In genomic region chr6:168132531-168133184, GRCh38 we compare ENCODE assay signal across 8 cellular contexts. TPM values are rescaled to one million over a fixed set of nuclear protein-coding genes. Genes with fewer than 3 reads are reported as not detected.
DNase-seq lines count a peak whose midpoint lies in the region; ATAC-seq, FAIRE-seq and TF ChIP-seq lines count a peak whose summit lies in the region.

No MANE protein-coding gene starts in this region.

- H3K9ac ChIP-seq in NT2/D1 (ENCODE audit: insufficient read length, low read depth): peak overlapping the region; percentile 64

- no peaks in the 10 kb centered on the region for H3K9me3 ChIP-seq in NT2/D1 (ENCODE audit: insufficient read depth, low read length)

- ATAC-seq in omental fat pad (ENCODE audit: low FRiP score) (peak; percentile 61), GM18873 (IDR thresholded peaks at IDR 0.05; ENCODE audit: low FRiP score, unreplicated experiment) (no peak)

- H3K27me3 ChIP-seq in NT2/D1 (ENCODE audit: insufficient read depth, insufficient read length): peaks cover 10% of the 10 kb centered on the region

- H3K36me3 ChIP-seq in NT2/D1 (ENCODE audit: insufficient read depth, insufficient read length, low read length): no peaks in the 10 kb centered on the region

- H3K4me1 ChIP-seq in NT2/D1 (ENCODE audit: insufficient read depth, insufficient read length): peaks cover 11% of the 10 kb centered on the region

- H3K4me3 ChIP-seq in NT2/D1 (ENCODE audit: insufficient read length, low read depth): peak overlapping the region; percentile 30

- no peak for TF ChIP-seq CTCF in omental fat pad (IDR thresholded peaks at IDR 0.05)

- DNase-seq in Ammon's horn (ENCODE audit: low spot score) (peak; percentile 93), NT2/D1 (ENCODE audit: low read depth, low spot score) (no peak), frontal cortex (ENCODE audit: low spot score in 2 of 2) (peak; percentile 77 to 87), omental fat pad (ENCODE audit: low spot score) (no peak), DMS153 (lab: John Stamatoyannopoulos, UW) (no peak), NCI-H2081 treated with DMSO at 0.1 percent for 48 hours (lab: John Stamatoyannopoulos, UW) (no peak)
- DNase-seq in activated CD4-positive, CD25-positive, alpha-beta regulatory T cell (lab: John Stamatoyannopoulos, UW): no peak

- FAIRE-seq in frontal cortex (lab: Jason Lieb, UNC): no peak

RNA-seq across cellular contexts. Expression of gene FRMD1, which starts 53.6 kb away (rescaled TPM):
- total RNA-seq in frontal cortex: not detected
- total RNA-seq in omental fat pad: 1 to 10 TPM in 2 of 4 donors, under 1 TPM in 2; 0.79 to 4.8 (median 1.7) TPM

Comparison
In these comparisons a context has a peak if more than half of its experiments do, and no peak if none do; other contexts are left out.
1. DNase-seq: peak in Ammon's horn (single experiment) and frontal cortex (2 of 2); none in NT2/D1 (single experiment), omental fat pad (single experiment), DMS153 (single experiment), activated CD4-positive, CD25-positive, alpha-beta regulatory T cell (0 of 4) and NCI-H2081 treated with DMSO at 0.1 percent for 48 hours (single experiment).